In genomic region chr14:24147761-24148428, GRCh38 we compare ENCODE assay signal across 8 cellular contexts. TPM values are rescaled to one million over a fixed set of nuclear protein-coding genes. Genes with fewer than 3 reads are reported as not detected.
DNase-seq lines count a peak whose midpoint lies in the region; ATAC-seq and TF ChIP-seq lines count a peak whose summit lies in the region.

No MANE protein-coding gene starts in this region.

- no peaks in the 10 kb centered on the region for H3K9me3 ChIP-seq in KOPT-K1 (ENCODE audit: insufficient read depth, low read length, poor library complexity, severe bottlenecking)

- H3K36me3 ChIP-seq in KOPT-K1 (ENCODE audit: insufficient read depth, low read length), result peaks cover 67% of the 10 kb centered on the region

- intact Hi-C loops in dendritic cell treated with granulocyte-macrophage colony-stimulating factor and Interleukin-4, amounts not matched to agents 40 ng/mL and 50 ng/mL, for 4 days (cut with micrococcal nuclease), result loop anchor here (1.0 to 2.0 kb wide), 4 partner anchors 13 to 85 kb away; partner anchors contain the start of genes DCAF11, GMPR2, IPO4 and IRF9

- DNase-seq in natural killer cell treated with Interleukin-12 subunit alpha and Interleukin-12 subunit beta and Interleukin-15 and Interleukin-18, amount 100 ng/mL, for 72 hours (ENCODE audit: low spot score), result no peak
- DNase-seq in EL (no peak), NCI-H2081 treated with DMSO at 0.1 percent for 48 hours (lab: John Stamatoyannopoulos, UW) (no peak)

- peaks cover 96% of the 10 kb centered on the region for H3K36me3 Mint-ChIP-seq in dendritic cell treated with granulocyte-macrophage colony-stimulating factor and Interleukin-4, amounts not matched to agents 40 ng/mL and 50 ng/mL, for 4 days (ENCODE audit: low read depth)
- H3K36me3 Mint-ChIP-seq in natural killer cell treated with Interleukin-12 subunit alpha and Interleukin-12 subunit beta and Interleukin-15 and Interleukin-18, amount 100 ng/mL, for 72 hours, result peaks cover 24% of the 10 kb centered on the region

- peak overlapping the region; percentile 88 for H3K27ac ChIP-seq in C4-2B
- peak overlapping the region; percentile 96 for H3K27ac ChIP-seq in KOPT-K1 (ENCODE audit: low read depth, low read length, poor library complexity, severe bottlenecking)

- no peaks in the 10 kb centered on the region for H3K27me3 Mint-ChIP-seq in dendritic cell treated with granulocyte-macrophage colony-stimulating factor and Interleukin-4, amounts not matched to agents 40 ng/mL and 50 ng/mL, for 4 days
- no peaks in the 10 kb centered on the region for H3K27me3 Mint-ChIP-seq in natural killer cell treated with Interleukin-12 subunit alpha and Interleukin-12 subunit beta and Interleukin-15 and Interleukin-18, amount 100 ng/mL, for 72 hours

- no peaks in the 10 kb centered on the region for H3K9me3 Mint-ChIP-seq in dendritic cell treated with granulocyte-macrophage colony-stimulating factor and Interleukin-4, amounts not matched to agents 40 ng/mL and 50 ng/mL, for 4 days
- H3K9me3 Mint-ChIP-seq in natural killer cell treated with Interleukin-12 subunit alpha and Interleukin-12 subunit beta and Interleukin-15 and Interleukin-18, amount 100 ng/mL, for 72 hours, result no peaks in the 10 kb centered on the region

- no peak for ATAC-seq in natural killer cell treated with Interleukin-12 subunit alpha and Interleukin-12 subunit beta and Interleukin-15 and Interleukin-18, amount 100 ng/mL, for 72 hours
- ATAC-seq in GM21528 (IDR thresholded peaks at IDR 0.05; ENCODE audit: low FRiP score, unreplicated experiment), result no peak
- ATAC-seq in HG03571 (IDR thresholded peaks at IDR 0.05; ENCODE audit: unreplicated experiment), result no peak

- peak overlapping the region; percentile 91 for H3K27ac Mint-ChIP-seq in dendritic cell treated with granulocyte-macrophage colony-stimulating factor and Interleukin-4, amounts not matched to agents 40 ng/mL and 50 ng/mL, for 4 days
- H3K27ac Mint-ChIP-seq in natural killer cell treated with Interleukin-12 subunit alpha and Interleukin-12 subunit beta and Interleukin-15 and Interleukin-18, amount 100 ng/mL, for 72 hours, result peak overlapping the region; percentile 86 to 97

- TF ChIP-seq CTCF in C4-2B (conservative IDR thresholded peaks at IDR 0.05), result no peak

- peaks cover 54% of the 10 kb centered on the region for H3K4me1 Mint-ChIP-seq in dendritic cell treated with granulocyte-macrophage colony-stimulating factor and Interleukin-4, amounts not matched to agents 40 ng/mL and 50 ng/mL, for 4 days (ENCODE audit: low read depth)
- peaks cover 48 to 56% of the 10 kb centered on the region in 2 donors for H3K4me1 Mint-ChIP-seq in natural killer cell treated with Interleukin-12 subunit alpha and Interleukin-12 subunit beta and Interleukin-15 and Interleukin-18, amount 100 ng/mL, for 72 hours (ENCODE audit: low read depth in 2 of 2)

- H3K4me3 Mint-ChIP-seq in dendritic cell treated with granulocyte-macrophage colony-stimulating factor and Interleukin-4, amounts not matched to agents 40 ng/mL and 50 ng/mL, for 4 days, result peak overlapping the region; percentile 98
- H3K4me3 Mint-ChIP-seq in natural killer cell treated with Interleukin-12 subunit alpha and Interleukin-12 subunit beta and Interleukin-15 and Interleukin-18, amount 100 ng/mL, for 72 hours, result peak overlapping the region; percentile 94

RNA-seq across cellular contexts. Expression of gene RNF31, which starts 0.6 kb away (rescaled TPM):
- 100 to 1,000 TPM; 115 to 170 TPM for total RNA-seq in natural killer cell treated with Interleukin-12 subunit alpha and Interleukin-12 subunit beta and Interleukin-15 and Interleukin-18, amount 100 ng/mL, for 72 hours

RNA-seq across cellular contexts. Expression of gene PSME2, which starts 1.5 kb away (rescaled TPM):
- total RNA-seq in natural killer cell treated with Interleukin-12 subunit alpha and Interleukin-12 subunit beta and Interleukin-15 and Interleukin-18, amount 100 ng/mL, for 72 hours, result 100 to 1,000 TPM; 600 to 673 TPM

RNA-seq across cellular contexts. Expression of gene EMC9, which starts 6.5 kb away (rescaled TPM):
- total RNA-seq in natural killer cell treated with Interleukin-12 subunit alpha and Interleukin-12 subunit beta and Interleukin-15 and Interleukin-18, amount 100 ng/mL, for 72 hours, result 10 to 100 TPM; 28.7 to 37.5 TPM

RNA-seq across cellular contexts. Expression of gene PSME1, which starts 11.9 kb away (rescaled TPM):
- 100 to 1,000 TPM; 237 to 406 TPM for total RNA-seq in natural killer cell treated with Interleukin-12 subunit alpha and Interleukin-12 subunit beta and Interleukin-15 and Interleukin-18, amount 100 ng/mL, for 72 hours

RNA-seq across cellular contexts. Expression of gene IRF9, which starts 13.2 kb away (rescaled TPM):
- 100 to 1,000 TPM; 135 to 227 TPM for total RNA-seq in natural killer cell treated with Interleukin-12 subunit alpha and Interleukin-12 subunit beta and Interleukin-15 and Interleukin-18, amount 100 ng/mL, for 72 hours
